ENCODE assay signal across 8 cellular contexts in the genomic region with DNA sequence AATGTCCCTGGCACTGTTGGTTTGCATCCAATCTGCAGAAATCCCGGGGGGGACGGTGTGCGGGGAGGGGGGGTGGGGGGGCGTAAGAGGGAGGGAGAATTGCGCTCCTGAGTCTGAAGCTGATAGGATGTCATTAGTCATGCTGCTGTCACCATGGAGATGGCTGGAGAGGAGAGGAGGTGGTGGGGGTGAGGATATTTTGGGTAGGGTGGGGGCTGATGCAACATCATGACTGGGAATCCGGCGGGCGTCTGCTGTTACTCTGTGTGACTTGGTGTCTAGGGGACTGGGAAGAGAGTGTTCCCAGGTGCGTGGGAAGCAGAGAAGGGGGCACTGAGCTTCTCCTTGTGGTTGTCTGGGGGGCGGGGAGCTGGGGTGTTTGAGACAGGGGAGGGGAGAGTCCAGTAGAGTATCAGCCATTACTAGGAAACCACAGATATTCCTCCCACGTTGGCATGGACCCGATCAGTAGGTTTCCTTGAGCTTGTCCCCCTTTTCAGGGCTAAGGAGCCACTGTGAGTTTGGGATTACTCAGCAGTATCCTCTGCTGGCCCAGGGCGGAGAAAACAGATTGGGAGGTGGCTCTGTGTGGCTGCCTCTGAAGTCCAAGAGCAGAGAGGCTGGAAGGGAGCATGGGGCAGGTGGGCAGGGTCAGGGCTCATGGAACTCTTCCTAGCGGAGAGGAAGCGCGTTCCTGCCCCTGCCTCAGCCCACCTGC. TPM values are rescaled to one million over a fixed set of nuclear protein-coding genes. Genes with fewer than 3 reads are reported as not detected.
DNase-seq lines count a peak whose midpoint lies in the region; ATAC-seq and TF ChIP-seq lines count a peak whose summit lies in the region.

No MANE protein-coding gene starts in this region.

- H3K36me3 ChIP-seq in iPS-15b (ENCODE audit: control insufficient read depth, insufficient read depth, low read length) (no peaks in the 10 kb centered on the region), upper lobe of right lung (no peaks in the 10 kb centered on the region), sigmoid colon (no peaks in the 10 kb centered on the region)

- H3K27me3 ChIP-seq in iPS-15b (ENCODE audit: control insufficient read depth, insufficient read depth, low read length) (peaks cover 18% of the 10 kb centered on the region), upper lobe of right lung (no peaks in the 10 kb centered on the region), sigmoid colon (no peaks in the 10 kb centered on the region)

- H3K9me3 ChIP-seq in iPS-15b (ENCODE audit: control insufficient read depth, insufficient read depth, low read length) (no peaks in the 10 kb centered on the region), upper lobe of right lung (no peaks in the 10 kb centered on the region), sigmoid colon (no peaks in the 10 kb centered on the region)

- H3K27ac Mint-ChIP-seq in activated naive CD4-positive, alpha-beta T cell treated with anti-CD3 and anti-CD28 coated beads, Interleukin-2, amount 50 U/mL, for 72 hours: peak overlapping the region; percentile 19 to 62

- no peak for ATAC-seq in activated naive CD4-positive, alpha-beta T cell treated with anti-CD3 and anti-CD28 coated beads, Interleukin-2, amount 50 U/mL, for 72 hours
- ATAC-seq in upper lobe of right lung (no peak), HG03095 (IDR thresholded peaks at IDR 0.05; ENCODE audit: unreplicated experiment) (no peak), GM18861 (IDR thresholded peaks at IDR 0.05; ENCODE audit: unreplicated experiment) (no peak)

- intact Hi-C loops in upper lobe of right lung (cut with DNase I) (no loop called here), sigmoid colon (cut with DNase I) (loop anchor here (2.0 to 5.0 kb wide), 2 partner anchors 17 to 76 kb away; partner anchors contain the start of gene DGUOK)

- H3K9ac ChIP-seq in iPS-15b (ENCODE audit: low read depth, low read length): no peak overlapping the region

- WGBS in sigmoid colon, 2 donors: 66 to 84% methylated on average over 16 of the region's 16 CpGs

- TF ChIP-seq CTCF in upper lobe of right lung (IDR thresholded peaks at IDR 0.05) (no peak), sigmoid colon (IDR thresholded peaks at IDR 0.05) (no peak)

- no peak for TF ChIP-seq EP300 in sigmoid colon (IDR thresholded peaks at IDR 0.05)

- H3K36me3 Mint-ChIP-seq in activated naive CD4-positive, alpha-beta T cell treated with anti-CD3 and anti-CD28 coated beads, Interleukin-2, amount 50 U/mL, for 72 hours: no peaks in the 10 kb centered on the region

- peak; percentile 61 for DNase-seq in activated effector memory CD4-positive, alpha-beta T cell treated with anti-CD3 and anti-CD28 coated beads, Interleukin-2, amount 50 U/mL, for 16 hours
- DNase-seq in activated effector memory CD4-positive, alpha-beta T cell treated with Interleukin-2 at 50 U/mL for 16 hours: no peak
- no peak for DNase-seq in activated naive CD4-positive, alpha-beta T cell treated with anti-CD3 and anti-CD28 coated beads, Interleukin-2, amount 50 U/mL, for 72 hours (ENCODE audit: low spot score in 2 of 2)
- peak; percentile 36 for DNase-seq in upper lobe of right lung
- no peak for DNase-seq in sigmoid colon

- H3K4me1 ChIP-seq in iPS-15b (ENCODE audit: control insufficient read depth, insufficient read depth, low read length) (peaks cover 17% of the 10 kb centered on the region), upper lobe of right lung (peaks cover 41% of the 10 kb centered on the region), sigmoid colon (peaks cover 0 to 63% (median 51%) of the 10 kb centered on the region in 4 donors)

- no peak for TF ChIP-seq POLR2A in sigmoid colon (IDR thresholded peaks at IDR 0.05)

- no peaks in the 10 kb centered on the region for H3K9me3 Mint-ChIP-seq in activated naive CD4-positive, alpha-beta T cell treated with anti-CD3 and anti-CD28 coated beads, Interleukin-2, amount 50 U/mL, for 72 hours

- H3K27ac ChIP-seq in upper lobe of right lung (no peak overlapping the region), sigmoid colon (peak overlapping the region in 1 of 4 donors; percentile 77)

- peak overlapping the region; percentile 81 for H3K4me3 ChIP-seq in iPS-15b (ENCODE audit: low read depth, low read length)
- H3K4me3 ChIP-seq in upper lobe of right lung: no peak overlapping the region
- H3K4me3 ChIP-seq in sigmoid colon: peak overlapping the region in 2 of 4 donors; percentile 57 to 74

RNA-seq across cellular contexts. Expression of gene TET3, which starts 18.9 kb away (rescaled TPM):
- 10 to 100 TPM; 15.9 to 24.7 TPM for total RNA-seq in activated naive CD4-positive, alpha-beta T cell treated with anti-CD3 and anti-CD28 coated beads, Interleukin-2, amount 50 U/mL, for 72 hours
- total RNA-seq in upper lobe of right lung (19.9 TPM), sigmoid colon (1 to 10 TPM; 3.1 to 5.8 (median 3.6) TPM)
- polyA plus RNA-seq in sigmoid colon: 1 to 10 TPM; 1.8 to 9.6 (median 2.5) TPM

Comparison
In these comparisons a context has a peak if more than half of its experiments do, and no peak if none do; other contexts are left out.
1. DNase-seq: peak in activated effector memory CD4-positive, alpha-beta T cell treated with anti-CD3 and anti-CD28 coated beads, Interleukin-2, amount 50 U/mL, for 16 hours (single experiment) and upper lobe of right lung (single experiment); none in activated effector memory CD4-positive, alpha-beta T cell treated with Interleukin-2 at 50 U/mL for 16 hours (single experiment), activated naive CD4-positive, alpha-beta T cell treated with anti-CD3 and anti-CD28 coated beads, Interleukin-2, amount 50 U/mL, for 72 hours (0 of 2) and sigmoid colon (single experiment).